1 cellular context compared by ENCODE assay signal in the genomic region with DNA sequence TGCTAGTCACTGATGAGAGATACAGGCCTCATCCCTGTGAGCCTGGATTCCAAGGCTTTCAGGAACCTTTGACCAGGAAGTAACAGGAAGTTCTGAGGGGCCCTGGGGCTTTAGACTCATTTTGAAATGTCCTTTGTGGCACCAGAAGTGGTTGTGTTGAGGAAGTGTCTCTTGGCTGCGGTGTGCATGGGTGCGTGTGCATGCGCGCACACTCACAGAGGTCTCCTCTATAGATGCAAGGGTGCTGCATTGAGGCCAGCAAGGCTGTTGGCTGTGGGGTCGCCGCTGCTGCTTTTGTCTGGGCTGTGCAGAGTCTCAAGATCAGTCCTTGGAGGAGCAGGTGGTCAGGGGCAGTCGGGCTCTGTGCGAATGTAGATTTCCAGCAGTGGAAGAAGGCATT.
A peak's percentile ranks its signal among the peaks of the same experiment; 100 is the strongest.
TF ChIP-seq lines count a peak whose summit lies in the region.

No MANE protein-coding gene starts in this region.

TF ChIP-seq in GM12878, 131 proteins besides CTCF, POLR2A, EP300 and RAD21:
- TF ChIP-seq ETV6 (conservative IDR thresholded peaks at IDR 0.05 in 1 of 2, IDR thresholded peaks at IDR 0.05 in 1 of 2; ENCODE audit: borderline replicate concordance in 1 of 2, low read depth in 1 of 2) (peak in 1 of 2 experiments; percentile 66; a peak in 2 of 4 replicates), JUND (IDR thresholded peaks at IDR 0.05; ENCODE audit: low read depth, low read length) (no peak), NR2C1 (IDR thresholded peaks at IDR 0.05) (no peak), RUNX3 (IDR thresholded peaks at IDR 0.05; ENCODE audit: low read length) (peak; percentile 28; the same call in 1 of the 2 replicates), STAT3 (IDR thresholded peaks at IDR 0.05; ENCODE audit: low read depth, low read length) (no peak), GATAD2B (conservative IDR thresholded peaks at IDR 0.05; ENCODE audit: low read depth) (no peak), JUNB (IDR thresholded peaks at IDR 0.05) (no peak), SMAD1 (IDR thresholded peaks at IDR 0.05; ENCODE audit: low read depth, partially characterized antibody) (no peak)
TF ChIP-seq in GM12878: peak in this region for 2.
